10 cellular contexts compared by ENCODE assay signal in the genomic region with DNA sequence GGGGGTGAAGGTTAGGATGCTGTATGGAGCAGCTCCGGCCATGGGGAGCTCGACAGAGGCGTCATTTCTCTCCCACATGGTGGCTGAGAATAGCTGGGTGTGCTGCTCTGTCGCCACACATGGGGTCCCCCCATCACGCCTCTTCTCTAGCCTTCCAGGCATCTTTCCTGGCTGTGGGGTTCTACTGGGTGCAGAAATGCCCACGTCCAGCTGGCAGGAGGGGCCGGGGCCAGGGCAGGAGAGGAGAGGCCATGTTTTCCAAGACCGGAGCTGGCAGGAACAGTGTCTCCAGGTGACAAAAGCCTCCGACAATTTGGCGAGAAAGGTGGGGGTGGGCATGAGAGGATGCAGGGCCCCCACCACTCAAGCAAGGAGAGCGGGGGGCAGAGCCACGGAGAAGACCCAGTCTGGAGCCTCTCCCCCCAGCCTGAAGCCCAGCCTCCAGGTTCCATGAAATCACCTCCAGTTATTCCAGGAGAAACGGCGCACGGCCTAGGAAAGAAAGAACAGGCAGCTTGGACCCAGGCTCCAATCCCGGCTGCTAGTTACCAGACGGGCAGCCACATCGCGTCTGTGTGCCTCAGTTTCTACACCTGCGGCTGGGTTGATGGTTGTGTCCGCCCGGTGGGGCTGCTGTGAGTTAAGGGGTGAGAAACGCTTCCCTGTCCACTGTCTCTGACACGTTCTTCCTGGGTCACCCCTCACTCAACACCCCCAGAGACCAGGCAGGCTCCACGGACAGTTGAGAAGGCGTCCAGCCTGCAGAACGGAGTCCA. TPM values are rescaled to one million over a fixed set of nuclear protein-coding genes. Genes with fewer than 3 reads are reported as not detected.
DNase-seq lines count a peak whose midpoint lies in the region; ATAC-seq and TF ChIP-seq lines count a peak whose summit lies in the region.
"Had no signal": no experiment of that assay in that cellular context is flagged by ENCODE, and none has a peak within 500 bp of the region (broad histone marks: within the 10 kb centered on the region; RNA-seq: fewer than 3 reads in every experiment).

No MANE protein-coding gene starts in this region.

- H3K4me3 ChIP-seq in GM12864 (ENCODE audit: low read depth, low read length) (peak overlapping the region; percentile 86), fibroblast of pulmonary artery (replicated peaks; ENCODE audit: low read depth, low read length) (peak overlapping the region; percentile 34), skeletal muscle cell (ENCODE audit: low read depth, low read length) (peak overlapping the region; percentile 23)
- H3K4me3 ChIP-seq: neural progenitor cell had no signal

- no peak for ATAC-seq in activated B cell treated with CpG ODN at 0.5 μM for 24 hours (ENCODE audit: low read depth)
- no peak for ATAC-seq in GM19023 (IDR thresholded peaks at IDR 0.05; ENCODE audit: unreplicated experiment)
- ATAC-seq in GM19455 (IDR thresholded peaks at IDR 0.05; ENCODE audit: unreplicated experiment) = no peak

- no peak overlapping the region for H3K4me3 Mint-ChIP-seq in activated B cell treated with CpG ODN at 0.5 μM for 24 hours
- H3K4me3 Mint-ChIP-seq: neural progenitor cell had no signal

- DNase-seq in GM12864 (ENCODE audit: low read depth) (no peak), activated B cell treated with CpG ODN at 0.5 μM for 24 hours (peak; percentile 12), fibroblast of pulmonary artery (ENCODE audit: low read depth) (no peak), skeletal muscle cell (ENCODE audit: low read depth) (no peak), SIG-M5 treated with dmso at 0.1 percent for 504 hours (lab: John Stamatoyannopoulos, UW; ENCODE audit: unreplicated experiment) (no peak), DMS114 treated with DMSO at 0.1 percent for 48 hours (lab: John Stamatoyannopoulos, UW; ENCODE audit: unreplicated experiment) (no peak)
- DNase-seq: NCI-H1436 treated with DMSO at 0.1 percent for 48 hours had no signal

- TF ChIP-seq CTCF in GM12864 (IDR thresholded peaks at IDR 0.05; ENCODE audit: low read depth, low read length, missing control alignments) (no peak), activated B cell treated with CpG ODN at 0.5 μM for 24 hours (IDR thresholded peaks at IDR 0.05) (no peak), fibroblast of pulmonary artery (IDR thresholded peaks at IDR 0.05; ENCODE audit: low read length, missing control alignments) (no peak)

- no peaks in the 10 kb centered on the region for H3K36me3 Mint-ChIP-seq in activated B cell treated with CpG ODN at 0.5 μM for 24 hours (ENCODE audit: low read depth)
- H3K36me3 Mint-ChIP-seq: neural progenitor cell had no signal

- POLR2A ChIA-PET in activated B cell treated with CpG ODN at 0.5 μM for 24 hours (lab: Charles Lee) = interaction anchor here (0.6 kb wide), 1 partner anchor 86 kb away, joined by 3 read pairs; the partner anchor contains the start of gene RNF212

- intact Hi-C loops in activated B cell treated with CpG ODN at 0.5 μM for 24 hours (cut with micrococcal nuclease) = loop anchor here (2.0 kb wide), 1 partner anchor 15 kb away; no protein-coding TSS in a partner anchor

- H3K27ac Mint-ChIP-seq in activated B cell treated with CpG ODN at 0.5 μM for 24 hours = no peak overlapping the region
- H3K27ac Mint-ChIP-seq: neural progenitor cell had no signal

- peaks cover 40% of the 10 kb centered on the region for H3K4me1 Mint-ChIP-seq in activated B cell treated with CpG ODN at 0.5 μM for 24 hours

- H3K9me3 Mint-ChIP-seq in activated B cell treated with CpG ODN at 0.5 μM for 24 hours = no peaks in the 10 kb centered on the region
- H3K9me3 Mint-ChIP-seq: neural progenitor cell had no signal

- H3K27me3 Mint-ChIP-seq in activated B cell treated with CpG ODN at 0.5 μM for 24 hours = no peaks in the 10 kb centered on the region

- CTCF ChIA-PET in activated B cell treated with CpG ODN at 0.5 μM for 24 hours (lab: Charles Lee) = interaction anchor here (0.6 kb wide), 1 partner anchor 1925 kb away, joined by 3 read pairs; no protein-coding TSS in a partner anchor

RNA-seq across cellular contexts. Expression of gene SPON2, which starts 27.4 kb away (rescaled TPM):
- 2.2 and 3.4 TPM in 2 replicates for total RNA-seq in activated B cell treated with CpG ODN at 0.5 μM for 24 hours

RNA-seq across cellular contexts. Expression of gene CTBP1, which starts 49.2 kb away (rescaled TPM):
- total RNA-seq in activated B cell treated with CpG ODN at 0.5 μM for 24 hours = 162 and 175 TPM in 2 replicates

Comparison
In these comparisons a context has a peak if more than half of its experiments do, and no peak if none do; other contexts are left out.
1. H3K4me3 ChIP-seq: peak in every context shown above with its lines; median percentile 86 in GM12864; 34 in fibroblast of pulmonary artery; 23 in skeletal muscle cell.